8 cellular contexts compared by ENCODE assay signal in the genomic region with DNA sequence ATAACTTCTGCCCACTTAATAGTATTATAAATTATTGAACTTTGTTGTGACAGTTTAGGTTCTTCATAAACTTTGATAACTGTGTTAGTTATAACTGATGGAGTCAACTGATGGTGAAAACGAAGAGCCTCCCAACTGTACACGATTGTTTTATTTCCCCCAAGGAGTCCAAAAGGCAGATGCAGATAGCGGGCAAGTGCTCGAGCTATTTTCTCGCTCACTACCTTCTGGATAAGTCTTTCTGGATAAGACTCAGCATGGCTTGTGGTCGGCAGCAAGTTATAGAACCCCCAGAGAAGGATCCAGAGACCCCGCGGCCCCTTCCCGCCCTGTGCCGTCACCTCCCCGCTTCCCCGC. TPM values are rescaled to one million over a fixed set of nuclear protein-coding genes. Genes with fewer than 3 reads are reported as not detected.
DNase-seq lines count a peak whose midpoint lies in the region; ATAC-seq and TF ChIP-seq lines count a peak whose summit lies in the region.

No MANE protein-coding gene starts in this region.

- no peak for DNase-seq in T-helper 2 cell treated with Interferon-gamma antibody and Interleukin-4, amounts not matched to agents 5 μg/mL and 100 μg/mL, for 36 hours (ENCODE audit: low spot score)
- DNase-seq in T-helper 2 cell: no peak
- peak; percentile 46 for DNase-seq in amniotic epithelial cell (ENCODE audit: low read depth)
- no peak for DNase-seq in type B pancreatic cell (ENCODE audit: extremely low spot score, unreplicated experiment)
- DNase-seq in NAMALWA (ENCODE audit: low spot score): no peak
- DNase-seq in epidermal melanocyte (ENCODE audit: insufficient read length, low spot score): no peak

- H3K36me3 Mint-ChIP-seq in T-helper 2 cell treated with Interferon-gamma antibody and Interleukin-4, amounts not matched to agents 5 μg/mL and 100 μg/mL, for 36 hours (ENCODE audit: low read depth): peaks cover 7% of the 10 kb centered on the region
- peaks cover 7% of the 10 kb centered on the region for H3K36me3 Mint-ChIP-seq in type B pancreatic cell

- H3K9me3 ChIP-seq in liver (ENCODE audit: control insufficient read depth in 4 of 4, low read length in 3 of 4): no peaks in the 10 kb centered on the region

- H3K4me3 ChIP-seq in liver (ENCODE audit: low read depth in 1 of 3, low read length in 3 of 3): peak overlapping the region; percentile 85 to 94 (median 88)

- peak overlapping the region; percentile 97 for H3K27ac Mint-ChIP-seq in T-helper 2 cell treated with Interferon-gamma antibody and Interleukin-4, amounts not matched to agents 5 μg/mL and 100 μg/mL, for 36 hours
- peak overlapping the region; percentile 88 for H3K27ac Mint-ChIP-seq in type B pancreatic cell

- peaks cover 0 to 11% (median 9%) of the 10 kb centered on the region in 4 donors for H3K4me1 ChIP-seq in liver (ENCODE audit: control insufficient read depth in 4 of 4, insufficient read depth in 4 of 4, low read length in 3 of 4)

- H3K9me3 Mint-ChIP-seq in T-helper 2 cell treated with Interferon-gamma antibody and Interleukin-4, amounts not matched to agents 5 μg/mL and 100 μg/mL, for 36 hours: no peaks in the 10 kb centered on the region
- H3K9me3 Mint-ChIP-seq in type B pancreatic cell: peaks cover 3% of the 10 kb centered on the region

- peak overlapping the region; percentile 89 to 97 for H3K27ac ChIP-seq in liver (ENCODE audit: low read depth in 1 of 2, low read length in 2 of 2)

- H3K27me3 Mint-ChIP-seq in T-helper 2 cell treated with Interferon-gamma antibody and Interleukin-4, amounts not matched to agents 5 μg/mL and 100 μg/mL, for 36 hours (ENCODE audit: low read depth): peaks cover 1% of the 10 kb centered on the region
- no peaks in the 10 kb centered on the region for H3K27me3 Mint-ChIP-seq in type B pancreatic cell

- TF ChIP-seq CTCF in liver (IDR thresholded peaks at IDR 0.05; ENCODE audit: low read depth, low read length, missing input control) (no peak), type B pancreatic cell (conservative IDR thresholded peaks at IDR 0.05) (no peak)

- peak overlapping the region; percentile 95 to 98 for H3K9ac ChIP-seq in liver (ENCODE audit: low read depth in 1 of 2, low read length in 2 of 2)

- H3K27me3 ChIP-seq in liver (ENCODE audit: control insufficient read depth in 4 of 4, insufficient read depth in 4 of 4, low read length in 3 of 4): no peaks in the 10 kb centered on the region

- TF ChIP-seq RAD21 in liver (IDR thresholded peaks at IDR 0.05): no peak

- peak; percentile 28 for ATAC-seq in HG03460 (IDR thresholded peaks at IDR 0.05; ENCODE audit: unreplicated experiment)

- peak overlapping the region; percentile 94 for H3K4me3 Mint-ChIP-seq in T-helper 2 cell treated with Interferon-gamma antibody and Interleukin-4, amounts not matched to agents 5 μg/mL and 100 μg/mL, for 36 hours
- peak overlapping the region; percentile 94 for H3K4me3 Mint-ChIP-seq in type B pancreatic cell

- peaks cover 28% of the 10 kb centered on the region for H3K4me1 Mint-ChIP-seq in T-helper 2 cell treated with Interferon-gamma antibody and Interleukin-4, amounts not matched to agents 5 μg/mL and 100 μg/mL, for 36 hours (ENCODE audit: low read depth)
- peaks cover 27% of the 10 kb centered on the region for H3K4me1 Mint-ChIP-seq in type B pancreatic cell (ENCODE audit: unreplicated experiment)

- WGBS in liver: under 1% methylated on average over 12 of the region's 12 CpGs

- H3K36me3 ChIP-seq in liver (ENCODE audit: control insufficient read depth in 4 of 4, insufficient read depth in 3 of 4, low read depth in 1 of 4, low read length in 3 of 4): peaks cover 0 to 11% (median 2%) of the 10 kb centered on the region in 4 donors

TF ChIP-seq in liver, 16 proteins besides CTCF, POLR2A, EP300 and RAD21:
- TF ChIP-seq, protein P1, sequence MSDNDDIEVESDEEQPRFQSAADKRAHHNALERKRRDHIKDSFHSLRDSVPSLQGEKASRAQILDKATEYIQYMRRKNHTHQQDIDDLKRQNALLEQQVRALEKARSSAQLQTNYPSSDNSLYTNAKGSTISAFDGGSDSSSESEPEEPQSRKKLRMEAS (IDR thresholded peaks at IDR 0.05): no peak
- TF ChIP-seq FOXA1 (IDR thresholded peaks at IDR 0.05) (no peak), YY1 (IDR thresholded peaks at IDR 0.05) (no peak), SP1 (IDR thresholded peaks at IDR 0.05) (no peak), EGR1 (IDR thresholded peaks at IDR 0.05; ENCODE audit: low read depth in 2 of 2) (no peak), NR2F2 (IDR thresholded peaks at IDR 0.05) (no peak), HNF4A (conservative IDR thresholded peaks at IDR 0.05) (no peak)
- TF ChIP-seq, protein P2, sequence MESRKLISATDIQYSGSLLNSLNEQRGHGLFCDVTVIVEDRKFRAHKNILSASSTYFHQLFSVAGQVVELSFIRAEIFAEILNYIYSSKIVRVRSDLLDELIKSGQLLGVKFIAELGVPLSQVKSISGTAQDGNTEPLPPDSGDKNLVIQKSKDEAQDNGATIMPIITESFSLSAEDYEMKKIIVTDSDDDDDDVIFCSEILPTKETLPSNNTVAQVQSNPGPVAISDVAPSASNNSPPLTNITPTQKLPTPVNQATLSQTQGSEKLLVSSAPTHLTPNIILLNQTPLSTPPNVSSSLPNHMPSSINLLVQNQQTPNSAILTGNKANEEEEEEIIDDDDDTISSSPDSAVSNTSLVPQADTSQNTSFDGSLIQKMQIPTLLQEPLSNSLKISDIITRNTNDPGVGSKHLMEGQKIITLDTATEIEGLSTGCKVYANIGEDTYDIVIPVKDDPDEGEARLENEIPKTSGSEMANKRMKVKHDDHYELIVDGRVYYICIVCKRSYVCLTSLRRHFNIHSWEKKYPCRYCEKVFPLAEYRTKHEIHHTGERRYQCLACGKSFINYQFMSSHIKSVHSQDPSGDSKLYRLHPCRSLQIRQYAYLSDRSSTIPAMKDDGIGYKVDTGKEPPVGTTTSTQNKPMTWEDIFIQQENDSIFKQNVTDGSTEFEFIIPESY (IDR thresholded peaks at IDR 0.05): no peak
- TF ChIP-seq, protein P3, sequence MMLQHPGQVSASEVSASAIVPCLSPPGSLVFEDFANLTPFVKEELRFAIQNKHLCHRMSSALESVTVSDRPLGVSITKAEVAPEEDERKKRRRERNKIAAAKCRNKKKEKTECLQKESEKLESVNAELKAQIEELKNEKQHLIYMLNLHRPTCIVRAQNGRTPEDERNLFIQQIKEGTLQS (IDR thresholded peaks at IDR 0.05): no peak
- TF ChIP-seq, protein P4, sequence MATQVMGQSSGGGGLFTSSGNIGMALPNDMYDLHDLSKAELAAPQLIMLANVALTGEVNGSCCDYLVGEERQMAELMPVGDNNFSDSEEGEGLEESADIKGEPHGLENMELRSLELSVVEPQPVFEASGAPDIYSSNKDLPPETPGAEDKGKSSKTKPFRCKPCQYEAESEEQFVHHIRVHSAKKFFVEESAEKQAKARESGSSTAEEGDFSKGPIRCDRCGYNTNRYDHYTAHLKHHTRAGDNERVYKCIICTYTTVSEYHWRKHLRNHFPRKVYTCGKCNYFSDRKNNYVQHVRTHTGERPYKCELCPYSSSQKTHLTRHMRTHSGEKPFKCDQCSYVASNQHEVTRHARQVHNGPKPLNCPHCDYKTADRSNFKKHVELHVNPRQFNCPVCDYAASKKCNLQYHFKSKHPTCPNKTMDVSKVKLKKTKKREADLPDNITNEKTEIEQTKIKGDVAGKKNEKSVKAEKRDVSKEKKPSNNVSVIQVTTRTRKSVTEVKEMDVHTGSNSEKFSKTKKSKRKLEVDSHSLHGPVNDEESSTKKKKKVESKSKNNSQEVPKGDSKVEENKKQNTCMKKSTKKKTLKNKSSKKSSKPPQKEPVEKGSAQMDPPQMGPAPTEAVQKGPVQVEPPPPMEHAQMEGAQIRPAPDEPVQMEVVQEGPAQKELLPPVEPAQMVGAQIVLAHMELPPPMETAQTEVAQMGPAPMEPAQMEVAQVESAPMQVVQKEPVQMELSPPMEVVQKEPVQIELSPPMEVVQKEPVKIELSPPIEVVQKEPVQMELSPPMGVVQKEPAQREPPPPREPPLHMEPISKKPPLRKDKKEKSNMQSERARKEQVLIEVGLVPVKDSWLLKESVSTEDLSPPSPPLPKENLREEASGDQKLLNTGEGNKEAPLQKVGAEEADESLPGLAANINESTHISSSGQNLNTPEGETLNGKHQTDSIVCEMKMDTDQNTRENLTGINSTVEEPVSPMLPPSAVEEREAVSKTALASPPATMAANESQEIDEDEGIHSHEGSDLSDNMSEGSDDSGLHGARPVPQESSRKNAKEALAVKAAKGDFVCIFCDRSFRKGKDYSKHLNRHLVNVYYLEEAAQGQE (IDR thresholded peaks at IDR 0.05): no peak

RNA-seq across cellular contexts. Expression of a gene that starts 0.5 kb away (rescaled TPM):
- total RNA-seq in liver (10 to 100 TPM; 16.2 to 18.2 TPM), type B pancreatic cell (ENCODE audit: low replicate concordance) (19.8 and 22.1 TPM in 2 replicates)
- polyA plus RNA-seq in liver: 10 to 100 TPM; 10.4 to 28.2 TPM
